ENCODE assay signal across 8 cellular contexts in genomic region chr5:142981886-142982820, GRCh38.
DNase-seq lines count a peak whose midpoint lies in the region; ATAC-seq and TF ChIP-seq lines count a peak whose summit lies in the region.

No MANE protein-coding gene starts in this region.

- no peak for ATAC-seq in activated T-helper 17 cell treated with anti-CD3 and anti-CD28 coated beads, Interleukin-2, amount 50 U/mL, for 72 hours (replicated peaks)
- ATAC-seq in GM19397 (IDR thresholded peaks at IDR 0.05; ENCODE audit: unreplicated experiment) (no peak), HG02884 (IDR thresholded peaks at IDR 0.05; ENCODE audit: unreplicated experiment) (no peak)

- no peak for DNase-seq in activated T-cell treated with anti-CD3 and anti-CD28 coated beads, Interleukin-2, amount 50 U/mL, for 24 hours
- DNase-seq in activated T-cell treated with anti-CD3 and anti-CD28 coated beads for 4 hours: no peak
- peak; percentile 69 for DNase-seq in glomerular visceral epithelial cell (ENCODE audit: extremely low spot score)
- no peak for DNase-seq in osteocyte (ENCODE audit: extremely low spot score, unreplicated experiment)
- DNase-seq in GM13976 (ENCODE audit: low spot score): no peak

- peaks cover 60% of the 10 kb centered on the region for H3K4me1 Mint-ChIP-seq in activated T-cell treated with anti-CD3 and anti-CD28 coated beads, Interleukin-2, amount 50 U/mL, for 24 hours (ENCODE audit: low read depth)
- H3K4me1 Mint-ChIP-seq in activated T-helper 17 cell treated with anti-CD3 and anti-CD28 coated beads, Interleukin-2, amount 50 U/mL, for 72 hours: peaks cover 26% of the 10 kb centered on the region
- peaks cover 34% of the 10 kb centered on the region for H3K4me1 Mint-ChIP-seq in osteocyte (ENCODE audit: unreplicated experiment)

- peaks cover 8% of the 10 kb centered on the region for H3K36me3 Mint-ChIP-seq in activated T-cell treated with anti-CD3 and anti-CD28 coated beads, Interleukin-2, amount 50 U/mL, for 24 hours (ENCODE audit: low read depth)
- no peaks in the 10 kb centered on the region for H3K36me3 Mint-ChIP-seq in activated T-helper 17 cell treated with anti-CD3 and anti-CD28 coated beads, Interleukin-2, amount 50 U/mL, for 72 hours (ENCODE audit: low read depth)
- peaks cover 3% of the 10 kb centered on the region for H3K36me3 Mint-ChIP-seq in osteocyte (ENCODE audit: unreplicated experiment)

- no peak overlapping the region for H3K4me3 Mint-ChIP-seq in activated T-cell treated with anti-CD3 and anti-CD28 coated beads, Interleukin-2, amount 50 U/mL, for 24 hours
- H3K4me3 Mint-ChIP-seq in activated T-helper 17 cell treated with anti-CD3 and anti-CD28 coated beads, Interleukin-2, amount 50 U/mL, for 72 hours: peak overlapping the region; percentile 13
- H3K4me3 Mint-ChIP-seq in osteocyte (ENCODE audit: unreplicated experiment): no peak overlapping the region

- no peaks in the 10 kb centered on the region for H3K27me3 Mint-ChIP-seq in activated T-cell treated with anti-CD3 and anti-CD28 coated beads, Interleukin-2, amount 50 U/mL, for 24 hours
- H3K27me3 Mint-ChIP-seq in activated T-helper 17 cell treated with anti-CD3 and anti-CD28 coated beads, Interleukin-2, amount 50 U/mL, for 72 hours: no peaks in the 10 kb centered on the region
- H3K27me3 Mint-ChIP-seq in osteocyte (ENCODE audit: unreplicated experiment): no peaks in the 10 kb centered on the region

- in situ Hi-C loops in GM13976 (cut with MboI; ENCODE audit: low sequenced_read_pairs, unreplicated experiment): no loop called here

- peaks cover 2% of the 10 kb centered on the region for H3K9me3 Mint-ChIP-seq in activated T-cell treated with anti-CD3 and anti-CD28 coated beads, Interleukin-2, amount 50 U/mL, for 24 hours
- no peaks in the 10 kb centered on the region for H3K9me3 Mint-ChIP-seq in activated T-helper 17 cell treated with anti-CD3 and anti-CD28 coated beads, Interleukin-2, amount 50 U/mL, for 72 hours
- no peaks in the 10 kb centered on the region for H3K9me3 Mint-ChIP-seq in osteocyte (ENCODE audit: unreplicated experiment)

- no peak for TF ChIP-seq CTCF in osteocyte (IDR thresholded peaks at IDR 0.05)
- no peak for TF ChIP-seq CTCF in GM13976 (IDR thresholded peaks at IDR 0.05; ENCODE audit: borderline replicate concordance, control extremely low read depth, extremely low read depth, insufficient read depth, missing control alignments)

- H3K27ac Mint-ChIP-seq in activated T-cell treated with anti-CD3 and anti-CD28 coated beads, Interleukin-2, amount 50 U/mL, for 24 hours: peak overlapping the region; percentile 66
- no peak overlapping the region for H3K27ac Mint-ChIP-seq in activated T-helper 17 cell treated with anti-CD3 and anti-CD28 coated beads, Interleukin-2, amount 50 U/mL, for 72 hours
- H3K27ac Mint-ChIP-seq in osteocyte (ENCODE audit: unreplicated experiment): peak overlapping the region; percentile 29
